ENCODE assay signal across 8 cellular contexts in genomic region chr11:73047773-73048371, GRCh38.
A peak's percentile ranks its signal among the peaks of the same experiment; 100 is the strongest.
DNase-seq lines count a peak whose midpoint lies in the region; ATAC-seq and TF ChIP-seq lines count a peak whose summit lies in the region.

No MANE protein-coding gene starts in this region.

- H3K27ac ChIP-seq in CD8-positive, alpha-beta T cell (ENCODE audit: low read depth, low read length) = no peak overlapping the region
- H3K27ac ChIP-seq in coronary artery = peak overlapping the region in 1 of 2 donors; percentile 10

- H3K4me3 Mint-ChIP-seq in CD8-positive, alpha-beta T cell = peak overlapping the region; percentile 59

- H3K4me1 Mint-ChIP-seq in CD8-positive, alpha-beta T cell (ENCODE audit: low read depth) = peaks cover 28% of the 10 kb centered on the region

- intact Hi-C loops in CD8-positive, alpha-beta T cell (cut with DNase I, micrococcal nuclease) = loop anchor here in 1 of 2 experiments (2.0 kb wide), 2 partner anchors 13 to 73 kb away; no protein-coding TSS in a partner anchor

- H3K36me3 Mint-ChIP-seq in CD8-positive, alpha-beta T cell = peaks cover 2% of the 10 kb centered on the region

- no peaks in the 10 kb centered on the region for H3K27me3 Mint-ChIP-seq in CD8-positive, alpha-beta T cell (ENCODE audit: low read depth)

- no peak for DNase-seq in CD8-positive, alpha-beta T cell
- DNase-seq in coronary artery (ENCODE audit: low spot score) = no peak
- no peak for DNase-seq in superior temporal gyrus (ENCODE audit: extremely low spot score)
- no peak for DNase-seq in RKO (ENCODE audit: low spot score)
- no peak for DNase-seq in NCI-H1092 (lab: John Stamatoyannopoulos, UW)
- DNase-seq in foreskin fibroblast = no peak

- H3K4me1 ChIP-seq in CD8-positive, alpha-beta T cell (ENCODE audit: insufficient read depth, low read length) = peaks cover 13% of the 10 kb centered on the region

- POLR2A ChIA-PET in CD8-positive, alpha-beta T cell (lab: Charles Lee) = interaction anchor here (0.6 to 0.9 kb wide), 3 partner anchors 11 to 1378 kb away, joined by 3 to 4 read pairs (median 4); no protein-coding TSS in a partner anchor

- CTCF ChIA-PET in CD8-positive, alpha-beta T cell (lab: Charles Lee) = interaction anchor here (1.6 kb wide), 1 partner anchor 27 kb away, joined by 6 read pairs; no protein-coding TSS in a partner anchor

- H3K4me3 ChIP-seq in CD8-positive, alpha-beta T cell (ENCODE audit: low read depth, low read length) = no peak overlapping the region
- H3K4me3 ChIP-seq in coronary artery (peak overlapping the region; percentile 1), foreskin fibroblast (ENCODE audit: low read depth in 1 of 2, low read length in 2 of 2) (no peak overlapping the region)

- no peak for ATAC-seq in CD8-positive, alpha-beta T cell
- ATAC-seq in GM19467 (IDR thresholded peaks at IDR 0.05; ENCODE audit: unreplicated experiment) (peak; percentile 77), HG03571 (IDR thresholded peaks at IDR 0.05; ENCODE audit: unreplicated experiment) (peak; percentile 72)

- H3K27ac Mint-ChIP-seq in CD8-positive, alpha-beta T cell = peak overlapping the region; percentile 56

- TF ChIP-seq CTCF in CD8-positive, alpha-beta T cell (IDR thresholded peaks at IDR 0.05) = no peak
- TF ChIP-seq CTCF in coronary artery (IDR thresholded peaks at IDR 0.05) (no peak), foreskin fibroblast (IDR thresholded peaks at IDR 0.05; ENCODE audit: low read depth, low read length) (no peak)

- H3K27me3 ChIP-seq in CD8-positive, alpha-beta T cell (ENCODE audit: insufficient read depth, low read length) = no peaks in the 10 kb centered on the region

- no peaks in the 10 kb centered on the region for H3K9me3 ChIP-seq in CD8-positive, alpha-beta T cell (ENCODE audit: low read length)

- H3K9me3 Mint-ChIP-seq in CD8-positive, alpha-beta T cell = no peaks in the 10 kb centered on the region

- H3K36me3 ChIP-seq in CD8-positive, alpha-beta T cell (ENCODE audit: insufficient read depth, low read length) = no peaks in the 10 kb centered on the region
